ENCODE assay signal across 9 cellular contexts in the genomic region with DNA sequence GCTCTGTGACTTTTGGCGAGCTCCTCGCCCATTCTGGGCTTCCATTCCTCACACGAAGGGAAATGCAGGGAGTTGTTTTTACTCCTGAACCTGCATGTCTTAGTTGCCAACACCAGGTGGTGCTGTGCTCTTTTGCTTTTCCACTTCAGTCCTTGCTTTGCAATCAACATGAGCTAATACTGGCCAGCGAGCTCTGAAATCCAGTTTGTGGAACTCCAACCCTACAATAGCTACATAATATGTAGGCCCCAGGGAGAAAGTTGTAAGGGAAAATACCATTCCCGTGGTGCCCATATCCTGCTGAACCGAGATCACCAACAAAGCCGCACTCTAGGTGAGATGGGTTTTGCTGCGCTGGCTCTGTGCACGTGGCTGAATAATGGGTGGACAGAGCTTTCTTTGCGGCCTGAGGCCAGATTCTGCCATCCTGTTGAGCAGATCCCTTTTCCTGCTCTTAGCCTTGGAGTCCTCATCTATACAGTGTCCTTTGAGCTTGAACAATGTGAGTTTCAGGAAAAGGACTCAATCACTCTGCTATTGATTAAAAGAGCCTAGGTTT. TPM values are rescaled to one million over a fixed set of nuclear protein-coding genes. Genes with fewer than 3 reads are reported as not detected.
DNase-seq lines count a peak whose midpoint lies in the region; ATAC-seq and TF ChIP-seq lines count a peak whose summit lies in the region.
"Had no signal": no experiment of that assay in that cellular context is flagged by ENCODE, and none has a peak within 500 bp of the region (broad histone marks: within the 10 kb centered on the region; RNA-seq: fewer than 3 reads in every experiment).

No MANE protein-coding gene starts in this region.

- DNase-seq in DMS53 treated with DMSO at 0.1 percent for 48 hours (lab: John Stamatoyannopoulos, UW; ENCODE audit: unreplicated experiment) = peak; percentile 34
- DNase-seq in NCI-H748 treated with DMSO at 0.1 percent for 48 hours (lab: John Stamatoyannopoulos, UW) = peak; percentile 30
- DNase-seq in activated CD4-positive, alpha-beta memory T cell treated with anti-CD3 and anti-CD28 coated beads for 36 hours = peak; percentile 48
- peak; percentile 68 to 78 for DNase-seq in erythroblast (lab: John Stamatoyannopoulos, UW)
- DNase-seq in myocyte (ENCODE audit: low read depth) = peak; percentile 81
- DNase-seq in thyroid gland = peak; percentile 74 to 79

- TF ChIP-seq POLR2A in erythroblast (IDR thresholded peaks at IDR 0.05; ENCODE audit: low read length) (no peak), thyroid gland (IDR thresholded peaks at IDR 0.05) (no peak)

- no peak overlapping the region for H3K27ac Mint-ChIP-seq in activated CD4-positive, alpha-beta memory T cell treated with anti-CD3 and anti-CD28 coated beads for 36 hours
- H3K27ac Mint-ChIP-seq: stimulated activated naive CD8-positive, alpha-beta T cell treated with anti-CD3 and anti-CD28 coated beads, Interleukin-15, Interleukin-2, amounts not matched to agents 100 ng/mL and 50 ng/mL, for 24 hours had no signal

- no peaks in the 10 kb centered on the region for H3K9me3 ChIP-seq in thyroid gland

- no peaks in the 10 kb centered on the region for H3K27me3 Mint-ChIP-seq in activated CD4-positive, alpha-beta memory T cell treated with anti-CD3 and anti-CD28 coated beads for 36 hours
- H3K27me3 Mint-ChIP-seq: stimulated activated naive CD8-positive, alpha-beta T cell treated with anti-CD3 and anti-CD28 coated beads, Interleukin-15, Interleukin-2, amounts not matched to agents 100 ng/mL and 50 ng/mL, for 24 hours had no signal

- 46 to 51% methylated on average over 8 to 10 of the region's 10 CpGs for WGBS in thyroid gland, 2 donors

- peak overlapping the region; percentile 79 to 83 (median 81) for H3K27ac ChIP-seq in thyroid gland

- H3K36me3 ChIP-seq in thyroid gland = peaks cover 2% of the 10 kb centered on the region in 2 donors

- H3K27me3 ChIP-seq in thyroid gland = no peaks in the 10 kb centered on the region

- intact Hi-C loops in activated CD4-positive, alpha-beta memory T cell treated with anti-CD3 and anti-CD28 coated beads for 36 hours (cut with micrococcal nuclease) = loop anchor here (1.0 to 2.0 kb wide), 2 partner anchors 57 to 265 kb away; no protein-coding TSS in a partner anchor
- intact Hi-C loops in thyroid gland (cut with DNase I) = loop anchor here (2.0 to 10.0 kb wide), 4 partner anchors 59 to 344 kb away; no protein-coding TSS in a partner anchor

- H3K36me3 Mint-ChIP-seq in activated CD4-positive, alpha-beta memory T cell treated with anti-CD3 and anti-CD28 coated beads for 36 hours = peaks cover 8% of the 10 kb centered on the region

- no peaks in the 10 kb centered on the region for H3K9me3 Mint-ChIP-seq in activated CD4-positive, alpha-beta memory T cell treated with anti-CD3 and anti-CD28 coated beads for 36 hours
- H3K9me3 Mint-ChIP-seq: stimulated activated naive CD8-positive, alpha-beta T cell treated with anti-CD3 and anti-CD28 coated beads, Interleukin-15, Interleukin-2, amounts not matched to agents 100 ng/mL and 50 ng/mL, for 24 hours had no signal

- H3K4me3 Mint-ChIP-seq in activated CD4-positive, alpha-beta memory T cell treated with anti-CD3 and anti-CD28 coated beads for 36 hours = no peak overlapping the region
- H3K4me3 Mint-ChIP-seq: stimulated activated naive CD8-positive, alpha-beta T cell treated with anti-CD3 and anti-CD28 coated beads, Interleukin-15, Interleukin-2, amounts not matched to agents 100 ng/mL and 50 ng/mL, for 24 hours had no signal

- POLR2A ChIA-PET in activated CD4-positive, alpha-beta memory T cell treated with anti-CD3 and anti-CD28 coated beads for 36 hours (lab: Charles Lee) = interaction anchor here (1.0 kb wide), 1 partner anchor 25 kb away, joined by 4 read pairs; the partner anchor contains the start of genes LSM3 and XPC

- ATAC-seq in HG02623 (IDR thresholded peaks at IDR 0.05; ENCODE audit: unreplicated experiment) (peak; percentile 55), GM21737 (IDR thresholded peaks at IDR 0.05; ENCODE audit: unreplicated experiment) (no peak)

- peaks cover 18 to 54% of the 10 kb centered on the region in 2 donors for H3K4me1 ChIP-seq in thyroid gland

- CTCF ChIA-PET in activated CD4-positive, alpha-beta memory T cell treated with anti-CD3 and anti-CD28 coated beads for 36 hours (lab: Charles Lee) = interaction anchor here (0.6 to 3.5 kb wide), 61 partner anchors 8 to 781 kb away, joined by 3 to 43 read pairs (median 4); partner anchors contain the start of genes CCDC174 and LSM3

- H3K4me3 ChIP-seq in thyroid gland (replicated peaks in 1 of 3) = no peak overlapping the region

- peak; percentile 75 to 96 (median 84) for TF ChIP-seq CTCF in thyroid gland (IDR thresholded peaks at IDR 0.05)

- H3K4me1 Mint-ChIP-seq in activated CD4-positive, alpha-beta memory T cell treated with anti-CD3 and anti-CD28 coated beads for 36 hours (ENCODE audit: low read depth) = peaks cover 2% of the 10 kb centered on the region

RNA-seq across cellular contexts. Expression of gene LSM3, which starts 25.0 kb away (rescaled TPM):
- 10 to 100 TPM; 22.1 to 22.9 TPM for total RNA-seq in activated CD4-positive, alpha-beta memory T cell treated with anti-CD3 and anti-CD28 coated beads for 36 hours
- total RNA-seq in myocyte (11.4 and 13.3 TPM in 2 replicates), thyroid gland (10 to 100 TPM in 3 of 4 donors, 1 to 10 TPM in 1; 9.9 to 15.6 (median 15.3) TPM)
- 11.3 TPM for polyA plus RNA-seq in myocyte (2012)

RNA-seq across cellular contexts. Expression of gene XPC, which starts 25.2 kb away (rescaled TPM):
- 10 to 100 TPM; 27.8 to 31.6 TPM for total RNA-seq in activated CD4-positive, alpha-beta memory T cell treated with anti-CD3 and anti-CD28 coated beads for 36 hours
- 22.3 and 27.0 TPM in 2 replicates for total RNA-seq in myocyte
- 21.1 TPM for polyA plus RNA-seq in myocyte (2012)
- 10 to 100 TPM; 53.4 to 69.3 (median 60.8) TPM for total RNA-seq in thyroid gland

Comparison
In these comparisons a context has a peak if more than half of its experiments do, and no peak if none do; other contexts are left out.
1. DNase-seq: peak in every context shown above with its lines; median percentile 81 in myocyte; 76 in thyroid gland; 73 in erythroblast; 48 in activated CD4-positive, alpha-beta memory T cell treated with anti-CD3 and anti-CD28 coated beads for 36 hours; 34 in DMS53 treated with DMSO at 0.1 percent for 48 hours; 30 in NCI-H748 treated with DMSO at 0.1 percent for 48 hours.